ENCODE assay signal across 16 cellular contexts in genomic region chr6:119116712-119117281, GRCh38. TPM values are rescaled to one million over a fixed set of nuclear protein-coding genes. Genes with fewer than 3 reads are reported as not detected.
DNase-seq lines count a peak whose midpoint lies in the region; ATAC-seq and TF ChIP-seq lines count a peak whose summit lies in the region.
"Had no signal": no experiment of that assay in that cellular context is flagged by ENCODE, and none has a peak within 500 bp of the region (broad histone marks: within the 10 kb centered on the region; RNA-seq: fewer than 3 reads in every experiment).

No MANE protein-coding gene starts in this region.

- no peaks in the 10 kb centered on the region for H3K27me3 ChIP-seq in breast epithelium
- H3K27me3 ChIP-seq in naive thymus-derived CD4-positive, alpha-beta T cell (ENCODE audit: control insufficient read depth in 2 of 2, insufficient read depth in 2 of 2, low read length in 2 of 2): no peaks in the 10 kb centered on the region
- H3K27me3 ChIP-seq: esophagus squamous epithelium, upper lobe of left lung had no signal

- H3K27me3 Mint-ChIP-seq in MCF 10A (ENCODE audit: insufficient read depth, unreplicated experiment) (no peaks in the 10 kb centered on the region), type B pancreatic cell (peaks cover 16% of the 10 kb centered on the region)
- H3K27me3 Mint-ChIP-seq in naive thymus-derived CD4-positive, alpha-beta T cell: peaks cover 0 to 21% (median 0%) of the 10 kb centered on the region in 5 donors

- no peaks in the 10 kb centered on the region for H3K9me3 ChIP-seq in breast epithelium
- no peaks in the 10 kb centered on the region for H3K9me3 ChIP-seq in naive thymus-derived CD4-positive, alpha-beta T cell (ENCODE audit: control insufficient read depth in 2 of 3, low read length in 3 of 3)
- H3K9me3 ChIP-seq: esophagus squamous epithelium, upper lobe of left lung had no signal

- TF ChIP-seq POLR2A in breast epithelium (IDR thresholded peaks at IDR 0.05): no peak

- BruUV-seq in MCF 10A (replicated peaks; lab: Mats Ljungman, UMichigan): no TSS peak

- H3K36me3 Mint-ChIP-seq in MCF 10A (ENCODE audit: insufficient read depth, unreplicated experiment) (peaks cover 6% of the 10 kb centered on the region), type B pancreatic cell (peaks cover 3% of the 10 kb centered on the region)
- no peaks in the 10 kb centered on the region for H3K36me3 Mint-ChIP-seq in naive thymus-derived CD4-positive, alpha-beta T cell
- H3K36me3 Mint-ChIP-seq: IgD-negative memory B cell had no signal

- no peak overlapping the region for H3K27ac Mint-ChIP-seq in MCF 10A (ENCODE audit: low read depth, unreplicated experiment)
- H3K27ac Mint-ChIP-seq in type B pancreatic cell: no peak overlapping the region
- no peak overlapping the region for H3K27ac Mint-ChIP-seq in naive thymus-derived CD4-positive, alpha-beta T cell
- H3K27ac Mint-ChIP-seq: activated T-helper 1 cell treated with anti-CD3 and anti-CD28 coated beads, Interleukin-12 subunit alpha, Interleukin-12 subunit beta, Interleukin-2, Interleukin-4 antibody, amounts not matched to agents 30 ng/mL and 10 ng/mL and 1 ng/mL, durations not matched to agents 14 hours and 24 hours and 36 hours; nephron had no signal

- CTCF ChIA-PET in MCF 10A (lab: Yijun Ruan, JAX): interaction anchor here (0.7 to 13.7 kb wide), 2 partner anchors 141 to 149 kb away, joined by 3 to 420 read pairs; no protein-coding TSS in a partner anchor
- CTCF ChIA-PET in naive thymus-derived CD4-positive, alpha-beta T cell (lab: Charles Lee): interaction anchor here (0.8 to 1.3 kb wide), 2 partner anchors 8 to 13 kb away, joined by 3 read pairs; no protein-coding TSS in a partner anchor

- DNase-seq in MCF 10A (ENCODE audit: unreplicated experiment) (no peak), breast epithelium (ENCODE audit: low spot score in 2 of 2) (no peak), NCI-H69 (lab: John Stamatoyannopoulos, UW) (peak; percentile 42), epithelial cell of proximal tubule (ENCODE audit: low read depth) (no peak), type B pancreatic cell (ENCODE audit: extremely low spot score, unreplicated experiment) (no peak), GM13976 (ENCODE audit: low spot score) (no peak), NCI-H446 (lab: John Stamatoyannopoulos, UW) (no peak)
- no peak for DNase-seq in naive thymus-derived CD4-positive, alpha-beta T cell
- DNase-seq: esophagus squamous epithelium, GF-D8, islet precursor cell, NCI-H2227 treated with DMSO at 0.1 percent for 48 hours, upper lobe of left lung had no signal

- H3K4me1 Mint-ChIP-seq in MCF 10A (ENCODE audit: insufficient read depth, unreplicated experiment) (no peaks in the 10 kb centered on the region), type B pancreatic cell (ENCODE audit: unreplicated experiment) (no peaks in the 10 kb centered on the region)
- peaks cover 0 to 6% (median 0%) of the 10 kb centered on the region in 7 donors for H3K4me1 Mint-ChIP-seq in naive thymus-derived CD4-positive, alpha-beta T cell
- H3K4me1 Mint-ChIP-seq: IgD-negative memory B cell, nephron had no signal

- intact Hi-C loops in MCF 10A (cut with micrococcal nuclease): no loop called here
- intact Hi-C loops in breast epithelium (cut with DNase I; ENCODE audit: low total_unique reads): no loop called here
- intact Hi-C loops in naive thymus-derived CD4-positive, alpha-beta T cell (cut with micrococcal nuclease): loop anchor here (10.0 kb wide), 2 partner anchors 312 to 342 kb away; no protein-coding TSS in a partner anchor

- no peaks in the 10 kb centered on the region for H3K36me3 ChIP-seq in breast epithelium
- H3K36me3 ChIP-seq in naive thymus-derived CD4-positive, alpha-beta T cell (ENCODE audit: control insufficient read depth in 2 of 3, insufficient read depth in 3 of 3, low read length in 3 of 3): no peaks in the 10 kb centered on the region
- H3K36me3 ChIP-seq: esophagus squamous epithelium, upper lobe of left lung had no signal

- in situ Hi-C loops in GM13976 (cut with MboI; ENCODE audit: low sequenced_read_pairs, unreplicated experiment): loop anchor here (25.0 kb wide), 1 partner anchor 329 kb away; no protein-coding TSS in a partner anchor

- no peak for ATAC-seq in naive thymus-derived CD4-positive, alpha-beta T cell

- no peak overlapping the region for H3K27ac ChIP-seq in breast epithelium
- H3K27ac ChIP-seq in naive thymus-derived CD4-positive, alpha-beta T cell (ENCODE audit: low read depth, low read length): no peak overlapping the region
- H3K27ac ChIP-seq: esophagus squamous epithelium, upper lobe of left lung had no signal

- H3K4me1 ChIP-seq in breast epithelium: no peaks in the 10 kb centered on the region
- H3K4me1 ChIP-seq in naive thymus-derived CD4-positive, alpha-beta T cell (ENCODE audit: control insufficient read depth in 2 of 2, insufficient read depth in 2 of 2, low read length in 2 of 2): no peaks in the 10 kb centered on the region
- H3K4me1 ChIP-seq: esophagus squamous epithelium had no signal

- POLR2A ChIA-PET in MCF 10A (lab: Yijun Ruan, JAX): no interaction called here
- POLR2A ChIA-PET in naive thymus-derived CD4-positive, alpha-beta T cell (lab: Charles Lee): no interaction called here

- TF ChIP-seq CTCF in MCF 10A (IDR thresholded peaks at IDR 0.05; ENCODE audit: unreplicated experiment) (peak; percentile 31), breast epithelium (IDR thresholded peaks at IDR 0.05) (no peak), epithelial cell of proximal tubule (conservative IDR thresholded peaks at IDR 0.05; ENCODE audit: low read depth, low read length) (peak; percentile 35), type B pancreatic cell (conservative IDR thresholded peaks at IDR 0.05) (peak; percentile 63), GM13976 (IDR thresholded peaks at IDR 0.05; ENCODE audit: borderline replicate concordance, control extremely low read depth, extremely low read depth, insufficient read depth, missing control alignments) (no peak)

- H3K4me3 Mint-ChIP-seq in MCF 10A (ENCODE audit: unreplicated experiment): no peak overlapping the region
- no peak overlapping the region for H3K4me3 Mint-ChIP-seq in type B pancreatic cell
- no peak overlapping the region for H3K4me3 Mint-ChIP-seq in naive thymus-derived CD4-positive, alpha-beta T cell
- H3K4me3 Mint-ChIP-seq: activated T-helper 1 cell treated with anti-CD3 and anti-CD28 coated beads, Interleukin-12 subunit alpha, Interleukin-12 subunit beta, Interleukin-2, Interleukin-4 antibody, amounts not matched to agents 30 ng/mL and 10 ng/mL and 1 ng/mL, durations not matched to agents 14 hours and 24 hours and 36 hours; IgD-negative memory B cell; nephron had no signal

- H3K4me3 ChIP-seq in breast epithelium: no peak overlapping the region
- H3K4me3 ChIP-seq in epithelial cell of proximal tubule (ENCODE audit: low read depth, low read length): no peak overlapping the region
- no peak overlapping the region for H3K4me3 ChIP-seq in naive thymus-derived CD4-positive, alpha-beta T cell (ENCODE audit: low read length)
- H3K4me3 ChIP-seq: esophagus squamous epithelium, upper lobe of left lung had no signal

- H3K9me3 Mint-ChIP-seq in MCF 10A (ENCODE audit: unreplicated experiment): no peaks in the 10 kb centered on the region
- H3K9me3 Mint-ChIP-seq in type B pancreatic cell: no peaks in the 10 kb centered on the region
- H3K9me3 Mint-ChIP-seq in naive thymus-derived CD4-positive, alpha-beta T cell: no peaks in the 10 kb centered on the region
- H3K9me3 Mint-ChIP-seq: activated T-helper 1 cell treated with anti-CD3 and anti-CD28 coated beads, Interleukin-12 subunit alpha, Interleukin-12 subunit beta, Interleukin-2, Interleukin-4 antibody, amounts not matched to agents 30 ng/mL and 10 ng/mL and 1 ng/mL, durations not matched to agents 14 hours and 24 hours and 36 hours; IgD-negative memory B cell; nephron had no signal

RNA-seq across cellular contexts. Expression of gene FAM184A, which starts 38.3 kb away (rescaled TPM):
- total RNA-seq in MCF 10A (2022) (1.3 and 2.2 TPM in 2 replicates), breast epithelium (10 to 100 TPM in 1 of 3 donors, 1 to 10 TPM in 2; 7.0 to 12.8 (median 7.5) TPM), epithelial cell of proximal tubule (1.2 and 1.9 TPM in 2 replicates), type B pancreatic cell (ENCODE audit: low replicate concordance) (3.4 and 7.5 TPM in 2 replicates)
- total RNA-seq in naive thymus-derived CD4-positive, alpha-beta T cell: 1 to 10 TPM; 5.3 to 9.8 (median 7.9) TPM
- 1 to 10 TPM in 1 of 2 donors, under 1 TPM in 1; 0.99 to 3.1 TPM for polyA plus RNA-seq in naive thymus-derived CD4-positive, alpha-beta T cell

Comparison
In these comparisons a context has a peak if more than half of its experiments do, and no peak if none do; other contexts are left out.
1. CTCF ChIP-seq: peak in MCF 10A (single experiment), epithelial cell of proximal tubule (single experiment) and type B pancreatic cell (single experiment); none in breast epithelium (0 of 3) and GM13976 (single experiment).
2. intact Hi-C loops: an anchor here in naive thymus-derived CD4-positive, alpha-beta T cell (10.0 kb wide); none called in MCF 10A and breast epithelium.